In the genomic region with DNA sequence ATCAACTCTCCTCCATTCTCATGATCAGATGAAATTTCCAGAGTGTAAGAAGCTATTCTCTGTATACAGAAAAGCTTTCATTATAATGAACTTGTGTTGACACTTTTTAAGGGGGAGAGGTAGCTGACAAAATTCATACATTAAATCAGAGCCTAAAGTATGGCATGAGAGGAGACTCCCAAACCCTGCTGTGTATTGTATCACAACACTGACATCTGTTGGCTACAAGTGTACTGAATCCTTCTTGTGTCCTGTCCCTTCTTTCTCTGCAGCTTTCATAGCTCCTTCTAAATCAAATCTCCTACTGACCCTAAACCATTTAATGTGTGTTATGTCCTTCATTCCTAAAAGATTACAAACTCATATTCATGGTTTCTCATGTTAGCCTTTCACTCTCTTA, we compare ENCODE assay signal across 8 cellular contexts.
DNase-seq lines count a peak whose midpoint lies in the region; ATAC-seq, FAIRE-seq and TF ChIP-seq lines count a peak whose summit lies in the region.
"Had no signal": no experiment of that assay in that cellular context is flagged by ENCODE, and none has a peak within 500 bp of the region (broad histone marks: within the 10 kb centered on the region; RNA-seq: fewer than 3 reads in every experiment).

No MANE protein-coding gene starts in this region.

- H3K27me3 ChIP-seq in KMS-11 (ENCODE audit: insufficient read depth, low read depth): no peaks in the 10 kb centered on the region

- H3K4me2 ChIP-seq in KMS-11: no peak overlapping the region

- no peaks in the 10 kb centered on the region for H3K4me1 ChIP-seq in KMS-11 (ENCODE audit: low read depth, poor library complexity, severe bottlenecking)

- DNase-seq in RCC 7860 (ENCODE audit: low spot score): peak; percentile 35
- peak; percentile 65 for DNase-seq in fibroblast of pulmonary artery (ENCODE audit: low read depth)
- DNase-seq in skeletal muscle cell (ENCODE audit: low read depth): peak; percentile 10
- no peak for DNase-seq in activated effector memory CD4-positive, alpha-beta T cell treated with Interleukin-2 at 50 U/mL for 16 hours

- no peak overlapping the region for H2AFZ ChIP-seq in KMS-11 (ENCODE audit: low read depth)

- H3K9ac ChIP-seq in KMS-11: no peak overlapping the region

- ATAC-seq in HG03439 (IDR thresholded peaks at IDR 0.05; ENCODE audit: unreplicated experiment): no peak

- TF ChIP-seq CTCF in KMS-11 (conservative IDR thresholded peaks at IDR 0.05; ENCODE audit: low read depth, low read length) (peak; percentile 34; the same call in 1 of the 2 replicates), fibroblast of pulmonary artery (IDR thresholded peaks at IDR 0.05; ENCODE audit: low read length, missing control alignments) (peak; percentile 47)

- no peaks in the 10 kb centered on the region for H3K36me3 ChIP-seq in KMS-11 (ENCODE audit: insufficient read depth)
- H3K36me3 ChIP-seq: neutrophil had no signal

- FAIRE-seq in G401.6 (lab: Jason Lieb, UNC): peak; percentile 51
- no peak for FAIRE-seq in RCC 7860 (lab: Jason Lieb, UNC)

- no peaks in the 10 kb centered on the region for H4K20me1 ChIP-seq in KMS-11 (ENCODE audit: insufficient read depth)

- no peak overlapping the region for H3K27ac ChIP-seq in KMS-11
- H3K27ac ChIP-seq: neutrophil had no signal

- H3K79me2 ChIP-seq in KMS-11 (ENCODE audit: insufficient read depth, low read depth): no peaks in the 10 kb centered on the region

- H3K4me3 ChIP-seq in KMS-11 (IDR thresholded peaks at IDR 0.05; ENCODE audit: insufficient read depth, low read depth, low read length) (no peak overlapping the region), fibroblast of pulmonary artery (replicated peaks; ENCODE audit: low read depth, low read length) (no peak overlapping the region), skeletal muscle cell (ENCODE audit: low read depth, low read length) (no peak overlapping the region)
